10 cellular contexts compared by ENCODE assay signal in the genomic region with DNA sequence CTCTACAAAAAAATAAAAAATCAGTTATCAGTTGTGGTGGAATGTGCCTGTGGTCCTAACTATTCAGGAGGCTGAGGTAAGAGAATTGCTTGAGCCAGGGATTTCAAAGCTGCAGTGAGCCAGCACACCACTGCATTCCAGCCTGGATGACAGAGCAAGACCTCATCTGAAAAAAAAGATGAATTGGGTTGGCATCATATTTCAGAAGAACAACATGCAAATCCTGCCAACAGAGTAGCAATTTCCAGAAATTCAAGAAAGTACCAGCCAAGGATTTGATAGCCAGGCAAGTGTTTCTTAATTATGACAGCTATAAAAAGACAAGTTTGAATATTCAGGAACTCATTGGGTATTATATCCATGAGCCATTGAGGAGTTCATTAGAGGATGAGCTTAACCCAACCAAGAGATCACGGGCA.
DNase-seq lines count a peak whose midpoint lies in the region; ATAC-seq, FAIRE-seq and TF ChIP-seq lines count a peak whose summit lies in the region.
"Had no signal": no experiment of that assay in that cellular context is flagged by ENCODE, and none has a peak within 500 bp of the region (broad histone marks: within the 10 kb centered on the region; RNA-seq: fewer than 3 reads in every experiment).

No MANE protein-coding gene starts in this region.

- TF ChIP-seq CTCF in AG04449 (IDR thresholded peaks at IDR 0.05; ENCODE audit: insufficient read depth, low read length, missing control alignments) (no peak), cardiac fibroblast (IDR thresholded peaks at IDR 0.05; ENCODE audit: low read depth, low read length) (no peak)

- ATAC-seq in GM18861 (IDR thresholded peaks at IDR 0.05; ENCODE audit: unreplicated experiment) (no peak), GM18867 (IDR thresholded peaks at IDR 0.05; ENCODE audit: unreplicated experiment) (no peak)

- CTCF ChIA-PET in AG04449 (lab: Yijun Ruan, JAX), result interaction anchor here (1.0 to 1.3 kb wide), 3 partner anchors 12 to 118 kb away, joined by 6 to 7 read pairs (median 6); no protein-coding TSS in a partner anchor

- H3K4me3 ChIP-seq in AG04449 (ENCODE audit: low read depth, low read length), result no peak overlapping the region
- no peak overlapping the region for H3K4me3 ChIP-seq in cardiac fibroblast (replicated peaks in 1 of 2; ENCODE audit: low read depth in 2 of 2, low read length in 2 of 2)

- FAIRE-seq in HTR-8/SVneo (lab: Jason Lieb, UNC), result no peak

- DNase-seq in AG04449 (ENCODE audit: low read depth, low spot score), result peak; percentile 68
- peak; percentile 8 for DNase-seq in HTR-8/SVneo (ENCODE audit: insufficient read length, low spot score)
- peak; percentile 87 to 89 for DNase-seq in cardiac fibroblast (ENCODE audit: low read depth in 2 of 2)
- peak; percentile 13 for DNase-seq in left kidney (ENCODE audit: low read depth, low spot score)
- DNase-seq in SHP77 (lab: John Stamatoyannopoulos, UW), result no peak
- DNase-seq in GF-D8 (lab: John Stamatoyannopoulos, UW), result no peak
- DNase-seq: activated CD4-positive, CD25-positive, alpha-beta regulatory T cell; NK-92 treated with Interleukin-12 subunit alpha and Interleukin-12 subunit beta, amount 100 ng/mL, for 24 hours had no signal

- POLR2A ChIA-PET in AG04449 (lab: Yijun Ruan, JAX), result no interaction called here

Comparison
In these comparisons a context has a peak if more than half of its experiments do, and no peak if none do; other contexts are left out.
1. DNase-seq: peak in AG04449 (single experiment), HTR-8/SVneo (single experiment), cardiac fibroblast (2 of 2) and left kidney (single experiment); none in SHP77 (0 of 2) and GF-D8 (single experiment).